In genomic region chr5:111707624-111708165, GRCh38 we compare ENCODE assay signal across 17 cellular contexts. TPM values are rescaled to one million over a fixed set of nuclear protein-coding genes. Genes with fewer than 3 reads are reported as not detected.
DNase-seq lines count a peak whose midpoint lies in the region; ATAC-seq, FAIRE-seq and TF ChIP-seq lines count a peak whose summit lies in the region.
"Had no signal": no experiment of that assay in that cellular context is flagged by ENCODE, and none has a peak within 500 bp of the region (broad histone marks: within the 10 kb centered on the region; RNA-seq: fewer than 3 reads in every experiment).

No MANE protein-coding gene starts in this region.

- H3K4me1 Mint-ChIP-seq in MCF 10A (ENCODE audit: insufficient read depth, unreplicated experiment) = peaks cover 9% of the 10 kb centered on the region
- no peaks in the 10 kb centered on the region for H3K4me1 Mint-ChIP-seq in astrocyte (ENCODE audit: low read depth, unreplicated experiment)
- H3K4me1 Mint-ChIP-seq in progenitor cell of endocrine pancreas (ENCODE audit: low read depth) = peaks cover 14% of the 10 kb centered on the region

- POLR2A ChIA-PET in MCF 10A (lab: Yijun Ruan, JAX) = interaction anchor here (0.6 to 1.2 kb wide), 4 partner anchors 27 to 434 kb away, joined by 3 read pairs; no protein-coding TSS in a partner anchor

- H3K4me2 ChIP-seq in astrocyte (ENCODE audit: low read length) = no peak overlapping the region
- H3K4me2 ChIP-seq: BLaER1 had no signal

- no peak overlapping the region for H3K9ac ChIP-seq in astrocyte (ENCODE audit: low read length)
- H3K9ac ChIP-seq: BLaER1 had no signal

- no peak for TF ChIP-seq CTCF in MCF 10A (IDR thresholded peaks at IDR 0.05; ENCODE audit: unreplicated experiment)
- TF ChIP-seq CTCF in breast epithelium (IDR thresholded peaks at IDR 0.05) = no peak
- no peak for TF ChIP-seq CTCF in astrocyte (IDR thresholded peaks at IDR 0.05; ENCODE audit: insufficient read depth, low read depth, low read length)
- no peak for TF ChIP-seq CTCF in progenitor cell of endocrine pancreas (IDR thresholded peaks at IDR 0.05; ENCODE audit: unreplicated experiment)

- no peaks in the 10 kb centered on the region for H4K20me1 ChIP-seq in astrocyte (ENCODE audit: insufficient read depth, low read length)
- H4K20me1 ChIP-seq: BLaER1 had no signal

- H3K9me3 Mint-ChIP-seq in MCF 10A (ENCODE audit: unreplicated experiment) (no peaks in the 10 kb centered on the region), astrocyte (ENCODE audit: unreplicated experiment) (no peaks in the 10 kb centered on the region), progenitor cell of endocrine pancreas (ENCODE audit: low read depth) (peaks cover 11% of the 10 kb centered on the region)

- peak; percentile 13 for FAIRE-seq in astrocyte (lab: Jason Lieb, UNC)
- FAIRE-seq: GM12878, GM18507 had no signal

- H3K27ac Mint-ChIP-seq in MCF 10A (ENCODE audit: low read depth, unreplicated experiment) (peak overlapping the region; percentile 32), astrocyte (ENCODE audit: unreplicated experiment) (no peak overlapping the region), progenitor cell of endocrine pancreas (peak overlapping the region; percentile 6)
- H3K27ac Mint-ChIP-seq: CD8-positive, alpha-beta memory T cell; HFFc6 had no signal

- H3K9me3 ChIP-seq in breast epithelium (no peaks in the 10 kb centered on the region), astrocyte (ENCODE audit: insufficient read depth, low read depth, low read length) (no peaks in the 10 kb centered on the region)
- H3K9me3 ChIP-seq: Caco-2 had no signal

- H3K36me3 ChIP-seq in breast epithelium (no peaks in the 10 kb centered on the region), astrocyte (ENCODE audit: insufficient read depth, low read length) (no peaks in the 10 kb centered on the region)
- H3K36me3 ChIP-seq: BLaER1 had no signal

- DNase-seq in MCF 10A (ENCODE audit: unreplicated experiment) (peak; percentile 29), breast epithelium (ENCODE audit: low spot score in 2 of 2) (no peak), astrocyte (ENCODE audit: low read depth) (no peak), epithelial cell of prostate (ENCODE audit: low read depth, low spot score) (peak; percentile 6), progenitor cell of endocrine pancreas (ENCODE audit: low spot score, unreplicated experiment) (no peak), NCI-H226 (no peak), RPMI8226 (no peak)
- DNase-seq: AML-193; Caco-2; CD8-positive, alpha-beta memory T cell; HCEC 1CT; HFFc6 had no signal

- H2AFZ ChIP-seq in astrocyte (ENCODE audit: low read depth, low read length) = no peak overlapping the region

- no peaks in the 10 kb centered on the region for H3K27me3 ChIP-seq in breast epithelium
- no peaks in the 10 kb centered on the region for H3K27me3 ChIP-seq in astrocyte (ENCODE audit: insufficient read depth, low read length)
- H3K27me3 ChIP-seq: BLaER1 had no signal

- H3K36me3 Mint-ChIP-seq in MCF 10A (ENCODE audit: insufficient read depth, unreplicated experiment) (no peaks in the 10 kb centered on the region), astrocyte (ENCODE audit: low read depth, unreplicated experiment) (no peaks in the 10 kb centered on the region), progenitor cell of endocrine pancreas (ENCODE audit: insufficient read depth) (peaks cover 3% of the 10 kb centered on the region)

- BruUV-seq in MCF 10A (replicated peaks; lab: Mats Ljungman, UMichigan) = no TSS peak

- H3K79me2 ChIP-seq in astrocyte (ENCODE audit: insufficient read depth, low read length) = no peaks in the 10 kb centered on the region

- H3K4me3 Mint-ChIP-seq in MCF 10A (ENCODE audit: unreplicated experiment) (no peak overlapping the region), astrocyte (ENCODE audit: unreplicated experiment) (no peak overlapping the region), progenitor cell of endocrine pancreas (ENCODE audit: low read depth) (no peak overlapping the region)
- H3K4me3 Mint-ChIP-seq: CD8-positive, alpha-beta memory T cell; HFFc6 had no signal

- H3K4me3 ChIP-seq in breast epithelium (no peak overlapping the region), astrocyte (ENCODE audit: insufficient read depth, low read depth, low read length) (no peak overlapping the region)
- H3K4me3 ChIP-seq: BLaER1, GM12878 had no signal

- TF ChIP-seq POLR2A in breast epithelium (IDR thresholded peaks at IDR 0.05) = no peak

- H3K27ac ChIP-seq in breast epithelium (no peak overlapping the region), astrocyte (ENCODE audit: low read depth, low read length) (no peak overlapping the region), epithelial cell of prostate (no peak overlapping the region)
- H3K27ac ChIP-seq: 22Rv1, BLaER1 had no signal

- no peaks in the 10 kb centered on the region for H3K4me1 ChIP-seq in breast epithelium
- no peaks in the 10 kb centered on the region for H3K4me1 ChIP-seq in astrocyte (ENCODE audit: insufficient read depth, low read length)
- H3K4me1 ChIP-seq: Caco-2 had no signal

- ATAC-seq in HG03139 (IDR thresholded peaks at IDR 0.05; ENCODE audit: unreplicated experiment) = no peak
- ATAC-seq: GM12878 had no signal

- intact Hi-C loops in MCF 10A (cut with micrococcal nuclease) (loop anchor here (5.0 kb wide), 1 partner anchor 40 kb away; no protein-coding TSS in a partner anchor), breast epithelium (cut with DNase I; ENCODE audit: low total_unique reads) (no loop called here)

- CTCF ChIA-PET in MCF 10A (lab: Yijun Ruan, JAX) = interaction anchor here (0.6 to 3.3 kb wide), 4 partner anchors 9 to 960 kb away, joined by 3 to 12 read pairs (median 4); no protein-coding TSS in a partner anchor

- H3K27me3 Mint-ChIP-seq in MCF 10A (ENCODE audit: insufficient read depth, unreplicated experiment) (no peaks in the 10 kb centered on the region), astrocyte (ENCODE audit: low read depth, unreplicated experiment) (no peaks in the 10 kb centered on the region), progenitor cell of endocrine pancreas (peaks cover 8% of the 10 kb centered on the region)

RNA-seq across cellular contexts. Expression of gene NREP, which starts 49.3 kb away (rescaled TPM):
- total RNA-seq in MCF 10A (2022) (2.5 and 7.0 TPM in 2 replicates), breast epithelium (1 to 10 TPM; 3.9 to 9.8 (median 9.1) TPM), astrocyte (185 and 188 TPM in 2 replicates), progenitor cell of endocrine pancreas (414 and 460 TPM in 2 replicates)

Comparison
In these comparisons a context has a peak if more than half of its experiments do, and no peak if none do; other contexts are left out.
1. DNase-seq: peak in MCF 10A (single experiment) and epithelial cell of prostate (single experiment); none in breast epithelium (0 of 2), astrocyte (single experiment), progenitor cell of endocrine pancreas (single experiment), NCI-H226 (single experiment) and RPMI8226 (single experiment).
2. RNA of gene NREP, which starts 49.3 kb away (total RNA-seq): 414 to 460 TPM in progenitor cell of endocrine pancreas and 185 to 188 TPM in astrocyte; 3.9 to 9.8 TPM in breast epithelium and 2.5 to 7.0 TPM in MCF 10A; every median in the first group is over 10 times any median in the second.